ENCODE assay signal across 28 cellular contexts in the genomic region with DNA sequence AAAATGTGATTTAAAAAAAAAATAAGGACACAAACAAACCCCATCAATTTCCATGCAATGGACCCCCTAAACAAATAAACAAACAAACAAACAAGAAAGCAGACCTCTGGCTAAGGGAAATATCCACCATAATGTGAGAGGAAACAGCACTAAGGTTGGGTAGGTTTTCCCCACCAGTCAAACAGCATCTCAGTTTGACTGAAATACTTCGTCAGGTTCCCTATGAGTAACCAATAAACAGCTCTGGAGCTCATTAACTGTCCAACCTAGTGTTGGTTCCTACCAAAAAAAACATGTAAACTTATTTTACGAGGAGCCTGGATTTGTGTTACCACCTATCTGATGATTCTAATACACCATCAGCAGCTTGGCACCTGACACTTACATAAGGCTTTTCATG.
A peak's percentile ranks its signal among the peaks of the same experiment; 100 is the strongest.
DNase-seq lines count a peak whose midpoint lies in the region; ATAC-seq, FAIRE-seq and TF ChIP-seq lines count a peak whose summit lies in the region.
"Had no signal": no experiment of that assay in that cellular context is flagged by ENCODE, and none has a peak within 500 bp of the region (broad histone marks: within the 10 kb centered on the region; RNA-seq: fewer than 3 reads in every experiment).

No MANE protein-coding gene starts in this region.

- TF ChIP-seq CTCF in neural cell (IDR thresholded peaks at IDR 0.05; ENCODE audit: poor library complexity, severe bottlenecking): no peak

- no peaks in the 10 kb centered on the region for H3F3A ChIP-seq in neural cell (ENCODE audit: insufficient read depth, low read length, poor library complexity, severe bottlenecking)

- H3K79me2 ChIP-seq in neural cell (replicated peaks; ENCODE audit: insufficient read depth, low read length): no peaks in the 10 kb centered on the region

- FAIRE-seq in GM12892 (lab: Jason Lieb, UNC): peak; percentile 50
- FAIRE-seq: bronchial epithelial cell, colon had no signal

- no peak overlapping the region for H3K4me3 ChIP-seq in neural cell (ENCODE audit: low read length)
- H3K4me3 ChIP-seq: lower lobe of right lung, ovary, tibial nerve had no signal

- H3K9me2 ChIP-seq in neural cell (ENCODE audit: insufficient read depth, low read length): no peaks in the 10 kb centered on the region

- no peak for TF ChIP-seq RAD21 in neural cell (conservative IDR thresholded peaks at IDR 0.05)

- ATAC-seq in GM19324 (IDR thresholded peaks at IDR 0.05; ENCODE audit: low FRiP score, unreplicated experiment) (peak; percentile 14), HG03442 (IDR thresholded peaks at IDR 0.05; ENCODE audit: unreplicated experiment) (peak; percentile 39), Right ventricle myocardium superior (ENCODE audit: poor library complexity) (no peak), GM18909 (IDR thresholded peaks at IDR 0.05; ENCODE audit: poor library complexity, unreplicated experiment) (no peak), HG03139 (IDR thresholded peaks at IDR 0.05; ENCODE audit: unreplicated experiment) (no peak)
- ATAC-seq: activated naive CD4-positive, alpha-beta T cell treated with anti-CD3 and anti-CD28 coated beads, Interleukin-2, amount 50 U/mL, for 72 hours; HCT116; SK-N-SH treated with all-trans-retinoic acid at 6 μM for 48 hours; stimulated activated effector memory CD8-positive, alpha-beta T cell treated with anti-CD3 and anti-CD28 coated beads, Interleukin-12 subunit alpha, Interleukin-12 subunit beta, amount 100 ng/mL, for 72 hours had no signal

- no peak overlapping the region for H3K4me2 ChIP-seq in neural cell (ENCODE audit: low read length)

- no peaks in the 10 kb centered on the region for H3K36me3 ChIP-seq in neural cell (ENCODE audit: insufficient read depth, low read length)
- H3K36me3 ChIP-seq: lower lobe of right lung, ovary, tibial nerve had no signal

- DNase-seq in GM12892 (ENCODE audit: insufficient read length) (no peak), Right ventricle myocardium superior (no peak)
- DNase-seq: activated CD4-positive, CD25-positive, alpha-beta regulatory T cell treated with anti-CD3 and anti-CD28 coated beads, Interleukin-2, amount 50 U/mL, for 72 hours; activated effector memory CD4-positive, alpha-beta T cell treated with Interleukin-2 at 50 U/mL for 16 hours; anterior cingulate cortex; Calu3; DMS79; effector memory CD4-positive, alpha-beta T cell; hippocampal formation; Karpas-422; natural killer cell; NCI-H1417 treated with DMSO at 0.1 percent for 48 hours; NCI-H2029 treated with DMSO at 0.1 percent for 48 hours; NCI-H526; ovary had no signal

- intact Hi-C loops in Right ventricle myocardium superior (cut with DNase I): no loop called here

- no peak overlapping the region for H2AFZ ChIP-seq in neural cell (ENCODE audit: low read depth, low read length)

- H3K9ac ChIP-seq in neural cell (ENCODE audit: low read length): no peak overlapping the region

- peak overlapping the region; percentile 21 for H3K27ac ChIP-seq in neural cell (ENCODE audit: low read length)
- H3K27ac ChIP-seq: lower lobe of right lung, ovary, tibial nerve had no signal

- TF ChIP-seq POLR2A in GM12892 (IDR thresholded peaks at IDR 0.05; ENCODE audit: low read depth, low read length): no peak

- H3K27me3 ChIP-seq in neural cell (ENCODE audit: insufficient read depth, low read depth, low read length): no peaks in the 10 kb centered on the region
- H3K27me3 ChIP-seq: ovary, tibial nerve had no signal

- no peak for TF ChIP-seq EP300 in neural cell (conservative IDR thresholded peaks at IDR 0.05; ENCODE audit: poor library complexity, severe bottlenecking)

- no peaks in the 10 kb centered on the region for H3K9me3 ChIP-seq in neural cell (ENCODE audit: low read length)
- H3K9me3 ChIP-seq: lower lobe of right lung, ovary, tibial nerve had no signal

- H4K20me1 ChIP-seq in neural cell (ENCODE audit: insufficient read depth): no peaks in the 10 kb centered on the region

TF ChIP-seq in neural cell, 6 proteins besides CTCF, POLR2A, EP300 and RAD21:
- TF ChIP-seq POLR2AphosphoS5 (IDR thresholded peaks at IDR 0.05): no peak
- no peak for TF ChIP-seq MXI1 (conservative IDR thresholded peaks at IDR 0.05; ENCODE audit: poor library complexity, severe bottlenecking)
- TF ChIP-seq SMC3 (conservative IDR thresholded peaks at IDR 0.05; ENCODE audit: poor library complexity): no peak
- no peak for TF ChIP-seq TAF1 (IDR thresholded peaks at IDR 0.05; ENCODE audit: low read depth)
- TF ChIP-seq, protein P1, sequence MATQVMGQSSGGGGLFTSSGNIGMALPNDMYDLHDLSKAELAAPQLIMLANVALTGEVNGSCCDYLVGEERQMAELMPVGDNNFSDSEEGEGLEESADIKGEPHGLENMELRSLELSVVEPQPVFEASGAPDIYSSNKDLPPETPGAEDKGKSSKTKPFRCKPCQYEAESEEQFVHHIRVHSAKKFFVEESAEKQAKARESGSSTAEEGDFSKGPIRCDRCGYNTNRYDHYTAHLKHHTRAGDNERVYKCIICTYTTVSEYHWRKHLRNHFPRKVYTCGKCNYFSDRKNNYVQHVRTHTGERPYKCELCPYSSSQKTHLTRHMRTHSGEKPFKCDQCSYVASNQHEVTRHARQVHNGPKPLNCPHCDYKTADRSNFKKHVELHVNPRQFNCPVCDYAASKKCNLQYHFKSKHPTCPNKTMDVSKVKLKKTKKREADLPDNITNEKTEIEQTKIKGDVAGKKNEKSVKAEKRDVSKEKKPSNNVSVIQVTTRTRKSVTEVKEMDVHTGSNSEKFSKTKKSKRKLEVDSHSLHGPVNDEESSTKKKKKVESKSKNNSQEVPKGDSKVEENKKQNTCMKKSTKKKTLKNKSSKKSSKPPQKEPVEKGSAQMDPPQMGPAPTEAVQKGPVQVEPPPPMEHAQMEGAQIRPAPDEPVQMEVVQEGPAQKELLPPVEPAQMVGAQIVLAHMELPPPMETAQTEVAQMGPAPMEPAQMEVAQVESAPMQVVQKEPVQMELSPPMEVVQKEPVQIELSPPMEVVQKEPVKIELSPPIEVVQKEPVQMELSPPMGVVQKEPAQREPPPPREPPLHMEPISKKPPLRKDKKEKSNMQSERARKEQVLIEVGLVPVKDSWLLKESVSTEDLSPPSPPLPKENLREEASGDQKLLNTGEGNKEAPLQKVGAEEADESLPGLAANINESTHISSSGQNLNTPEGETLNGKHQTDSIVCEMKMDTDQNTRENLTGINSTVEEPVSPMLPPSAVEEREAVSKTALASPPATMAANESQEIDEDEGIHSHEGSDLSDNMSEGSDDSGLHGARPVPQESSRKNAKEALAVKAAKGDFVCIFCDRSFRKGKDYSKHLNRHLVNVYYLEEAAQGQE (IDR thresholded peaks at IDR 0.05; ENCODE audit: borderline replicate concordance): no peak
- TF ChIP-seq EZH2 (IDR thresholded peaks at IDR 0.05; ENCODE audit: borderline replicate concordance, insufficient read depth, low read length, poor library complexity, severe bottlenecking): no peak
TF ChIP-seq in neural cell: peak in this region for 0.

Comparison
In these comparisons a context has a peak if more than half of its experiments do, and no peak if none do; other contexts are left out.
1. ATAC-seq: peak in GM19324 (single experiment) and HG03442 (single experiment); none in Right ventricle myocardium superior (single experiment), GM18909 (single experiment) and HG03139 (single experiment).